In the genomic region with DNA sequence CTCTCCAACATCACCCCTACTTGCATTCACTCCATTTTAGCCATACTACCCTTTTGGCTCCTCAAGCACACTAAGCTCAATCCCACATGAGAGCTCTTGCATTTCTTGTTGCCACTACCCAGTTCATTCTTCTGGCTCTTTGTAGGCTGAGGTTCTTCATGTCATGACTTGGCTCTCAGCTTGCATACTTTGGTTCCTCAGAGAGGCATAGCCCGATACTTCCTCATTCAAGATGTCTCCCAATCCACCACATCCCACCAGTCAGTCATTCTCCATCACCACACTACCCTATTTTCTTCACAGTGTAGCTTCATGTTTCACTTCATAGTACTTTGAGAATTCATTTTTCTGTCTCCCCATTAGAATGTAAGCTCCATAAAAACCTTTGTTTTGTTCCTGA, we compare ENCODE assay signal across 24 cellular contexts.
DNase-seq lines count a peak whose midpoint lies in the region; ATAC-seq and TF ChIP-seq lines count a peak whose summit lies in the region.
"Had no signal": no experiment of that assay in that cellular context is flagged by ENCODE, and none has a peak within 500 bp of the region (broad histone marks: within the 10 kb centered on the region; RNA-seq: fewer than 3 reads in every experiment).

No MANE protein-coding gene starts in this region.

- TF ChIP-seq RAD21 in IMR-90 (IDR thresholded peaks at IDR 0.05; ENCODE audit: low read length) = no peak

- no peak overlapping the region for H2BK20ac ChIP-seq in IMR-90 (ENCODE audit: low read depth, low read length)

- no peaks in the 10 kb centered on the region for H3K9me3 ChIP-seq in IMR-90 (ENCODE audit: control insufficient read depth, insufficient read depth, low read length)
- H3K9me3 ChIP-seq: Caco-2, prostate gland, sigmoid colon, stomach, tibial artery had no signal

- dilution Hi-C loops in IMR-90 (cut with HindIII; ENCODE audit: low sequenced_read_pairs, unreplicated experiment) = no loop called here

- no peaks in the 10 kb centered on the region for H3K9me3 Mint-ChIP-seq in HFFc6
- H3K9me3 Mint-ChIP-seq: activated naive CD4-positive, alpha-beta T cell treated with anti-CD3 and anti-CD28 coated beads, Interleukin-2, amount 50 U/mL, for 24 hours; activated T-helper 17 cell treated with anti-CD3 and anti-CD28 coated beads, Interleukin-2, amount 50 U/mL, for 72 hours had no signal

- peaks cover 0 to 8% of the 10 kb centered on the region in 2 experiments; a peak in 1 of 4 replicates for H3K79me1 ChIP-seq in IMR-90 (ENCODE audit: low read depth in 1 of 2, low read length in 2 of 2)

- no peak overlapping the region for H2AFZ ChIP-seq in IMR-90 (replicated peaks; ENCODE audit: low read length, poor library complexity)

- no peaks in the 10 kb centered on the region for H4K20me1 ChIP-seq in IMR-90 (ENCODE audit: insufficient read depth, low read length)
- H4K20me1 ChIP-seq: BLaER1 had no signal

- no peak for ATAC-seq in IMR-90 (ENCODE audit: low read depth)
- ATAC-seq in GM18520 (IDR thresholded peaks at IDR 0.05; ENCODE audit: unreplicated experiment) = no peak
- ATAC-seq: activated T-helper 17 cell treated with anti-CD3 and anti-CD28 coated beads, Interleukin-2, amount 50 U/mL, for 72 hours had no signal

- DNase-seq in AG08395 (ENCODE audit: low spot score) (peak; percentile 18), IMR-90 (no peak), OCI-M1 (lab: John Stamatoyannopoulos, UW) (peak; percentile 27), fibroblast of peridontal ligament (ENCODE audit: extremely low read depth) (peak; percentile 67), C1 segment of cervical spinal cord (lab: John Stamatoyannopoulos, UW) (no peak), HFFc6 (no peak), head of caudate nucleus (no peak)
- DNase-seq: activated CD4-positive, alpha-beta T cell treated with anti-CD3 and anti-CD28 coated beads, Interleukin-2, amount 50 U/mL, for 4 hours; activated CD4-positive, CD25-positive, alpha-beta regulatory T cell; Caco-2; cortex of kidney; DND-41; mammary epithelial cell; NCI-H1436; NCI-H524; sigmoid colon; stomach; T-helper 9 cell; tibial artery had no signal

- no peaks in the 10 kb centered on the region for H3K9me1 ChIP-seq in IMR-90 (ENCODE audit: insufficient read depth, low read length)

- H3K4ac ChIP-seq in IMR-90 (ENCODE audit: low read depth, low read length) = no peak overlapping the region

- H2BK15ac ChIP-seq in IMR-90 (ENCODE audit: low read depth, low read length) = no peak overlapping the region

- peaks cover 6% of the 10 kb centered on the region for H3K4me1 ChIP-seq in IMR-90 (ENCODE audit: control insufficient read depth, insufficient read depth, low read length)
- H3K4me1 ChIP-seq: prostate gland had no signal

- no peak overlapping the region for H3K9ac ChIP-seq in IMR-90 (ENCODE audit: low read depth, low read length)
- H3K9ac ChIP-seq: BLaER1 had no signal

- H2BK5ac ChIP-seq in IMR-90 (ENCODE audit: low read depth, low read length, poor library complexity, severe bottlenecking) = no peak overlapping the region

- peaks cover 51% of the 10 kb centered on the region for H3K4me1 Mint-ChIP-seq in HFFc6 (ENCODE audit: low read depth)

- no peak overlapping the region for H3K14ac ChIP-seq in IMR-90 (replicated peaks; ENCODE audit: low read depth, low read length)

- intact Hi-C loops in IMR-90 (cut with micrococcal nuclease) = no loop called here
- intact Hi-C loops in head of caudate nucleus (cut with DNase I) = no loop called here

- no CpG with 5 or more reads among the region's 1 CpG for WGBS in IMR-90 (ENCODE audit: extremely low coverage in 2 of 2, insufficient read length in 1 of 2), 2 experiments

- no peak overlapping the region for H3K56ac ChIP-seq in IMR-90 (ENCODE audit: extremely low read depth, insufficient read depth, low read length)

- H2BK120ac ChIP-seq in IMR-90 (ENCODE audit: low read depth, low read length) = 0 out of 2 replicates have a peak overlapping the region, but pooled peaks have one; percentile 22

- H3K18ac ChIP-seq in IMR-90 (ENCODE audit: low read depth, low read length) = no peak overlapping the region

- no peak for TF ChIP-seq CTCF in IMR-90 (conservative IDR thresholded peaks at IDR 0.05; ENCODE audit: low read depth, low read length)
- TF ChIP-seq CTCF in HFFc6 (IDR thresholded peaks at IDR 0.05) = no peak

- in situ Hi-C loops in IMR-90 (cut with MboI; ENCODE audit: low sequenced_read_pairs) = no loop called here

- H3K27me3 Mint-ChIP-seq in HFFc6 (ENCODE audit: insufficient read depth) = peaks cover 7% of the 10 kb centered on the region
- H3K27me3 Mint-ChIP-seq: activated naive CD4-positive, alpha-beta T cell treated with anti-CD3 and anti-CD28 coated beads, Interleukin-2, amount 50 U/mL, for 24 hours had no signal

- no peak overlapping the region for H3K4me3 ChIP-seq in IMR-90 (ENCODE audit: insufficient read depth, low read depth, low read length)
- H3K4me3 ChIP-seq: BLaER1, prostate gland, sigmoid colon, stomach, tibial artery had no signal

- no peak overlapping the region for H2AK5ac ChIP-seq in IMR-90 (ENCODE audit: low read depth, low read length)

- H3K4me3 Mint-ChIP-seq in HFFc6 = no peak overlapping the region
- H3K4me3 Mint-ChIP-seq: activated naive CD4-positive, alpha-beta T cell treated with anti-CD3 and anti-CD28 coated beads, Interleukin-2, amount 50 U/mL, for 24 hours; activated T-helper 17 cell treated with anti-CD3 and anti-CD28 coated beads, Interleukin-2, amount 50 U/mL, for 72 hours had no signal

- H3K23ac ChIP-seq in IMR-90 (ENCODE audit: low read depth, low read length) = no peak overlapping the region

- H4K91ac ChIP-seq in IMR-90 (ENCODE audit: insufficient read depth, low read depth, low read length) = no peak overlapping the region; the same call in 1 of the 2 replicates

- no peak overlapping the region for H3K27ac Mint-ChIP-seq in HFFc6
- H3K27ac Mint-ChIP-seq: activated naive CD4-positive, alpha-beta T cell treated with anti-CD3 and anti-CD28 coated beads, Interleukin-2, amount 50 U/mL, for 24 hours; activated T-helper 17 cell treated with anti-CD3 and anti-CD28 coated beads, Interleukin-2, amount 50 U/mL, for 72 hours had no signal

- no peaks in the 10 kb centered on the region for H3K36me3 ChIP-seq in IMR-90 (ENCODE audit: control insufficient read depth, insufficient read depth, low read length)
- H3K36me3 ChIP-seq: BLaER1, prostate gland, sigmoid colon, stomach, tibial artery had no signal

- no peak overlapping the region for H2AK9ac ChIP-seq in IMR-90 (replicated peaks; ENCODE audit: low read depth, low read length, poor library complexity)

- peaks cover 7% of the 10 kb centered on the region; the same call in 1 of the 2 replicates for H3K36me3 Mint-ChIP-seq in HFFc6 (ENCODE audit: low read depth)
- H3K36me3 Mint-ChIP-seq: activated naive CD4-positive, alpha-beta T cell treated with anti-CD3 and anti-CD28 coated beads, Interleukin-2, amount 50 U/mL, for 24 hours had no signal

- POLR2A ChIA-PET in IMR-90 (lab: Charles Lee; ENCODE audit: unreplicated experiment) = no interaction called here

- no peak overlapping the region for H4K8ac ChIP-seq in IMR-90 (ENCODE audit: low read depth in 2 of 2, low read length in 2 of 2)

- no peak for TF ChIP-seq POLR2A in IMR-90 (IDR thresholded peaks at IDR 0.05; ENCODE audit: low read depth, low read length)

- H3K27me3 ChIP-seq in IMR-90 (ENCODE audit: control insufficient read depth, insufficient read depth, low read length) = no peaks in the 10 kb centered on the region
- H3K27me3 ChIP-seq: BLaER1, sigmoid colon, stomach, tibial artery had no signal

- H3K27ac ChIP-seq in IMR-90 (ENCODE audit: insufficient read depth, low read length) = no peak overlapping the region
- H3K27ac ChIP-seq: BLaER1, prostate gland, sigmoid colon, stomach, tibial artery had no signal

- CTCF ChIA-PET in IMR-90 (lab: Yijun Ruan, JAX) = interaction anchor here (0.5 to 1.0 kb wide), 4 partner anchors 12 to 1740 kb away, joined by 3 to 7 read pairs (median 3); no protein-coding TSS in a partner anchor

- BruUV-seq in IMR-90 (replicated peaks; lab: Mats Ljungman, UMichigan) = no TSS peak

- H3K4me2 ChIP-seq in IMR-90 (ENCODE audit: low read depth, low read length) = no peak overlapping the region
- H3K4me2 ChIP-seq: BLaER1 had no signal

- H4K5ac ChIP-seq in IMR-90 (ENCODE audit: low read depth, low read length) = no peak overlapping the region

TF ChIP-seq in IMR-90, 13 proteins besides CTCF, POLR2A, EP300 and RAD21:
- TF ChIP-seq MAFK (IDR thresholded peaks at IDR 0.05; ENCODE audit: low read depth, low read length) (no peak), RCOR1 (IDR thresholded peaks at IDR 0.05; ENCODE audit: insufficient replicate concordance, low read length) (no peak), SMC3 (IDR thresholded peaks at IDR 0.05; ENCODE audit: low read depth, low read length) (no peak), MAZ (IDR thresholded peaks at IDR 0.05; ENCODE audit: borderline replicate concordance, low read depth, low read length) (no peak), CEBPB (IDR thresholded peaks at IDR 0.05; ENCODE audit: low read depth, low read length) (no peak), CHD1 (IDR thresholded peaks at IDR 0.05; ENCODE audit: low read depth, low read length) (no peak), BHLHE40 (IDR thresholded peaks at IDR 0.05; ENCODE audit: low read depth, low read length) (no peak), MXI1 (IDR thresholded peaks at IDR 0.05; ENCODE audit: borderline replicate concordance, low read depth, low read length) (no peak), FOS (IDR thresholded peaks at IDR 0.05; ENCODE audit: low read depth, low read length) (no peak), NFE2L2 (IDR thresholded peaks at IDR 0.05; ENCODE audit: low read depth, low read length) (no peak), RFX5 (IDR thresholded peaks at IDR 0.05; ENCODE audit: low read depth, low read length) (no peak)
- TF ChIP-seq, protein P1, sequence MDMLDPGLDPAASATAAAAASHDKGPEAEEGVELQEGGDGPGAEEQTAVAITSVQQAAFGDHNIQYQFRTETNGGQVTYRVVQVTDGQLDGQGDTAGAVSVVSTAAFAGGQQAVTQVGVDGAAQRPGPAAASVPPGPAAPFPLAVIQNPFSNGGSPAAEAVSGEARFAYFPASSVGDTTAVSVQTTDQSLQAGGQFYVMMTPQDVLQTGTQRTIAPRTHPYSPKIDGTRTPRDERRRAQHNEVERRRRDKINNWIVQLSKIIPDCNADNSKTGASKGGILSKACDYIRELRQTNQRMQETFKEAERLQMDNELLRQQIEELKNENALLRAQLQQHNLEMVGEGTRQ (IDR thresholded peaks at IDR 0.05; ENCODE audit: low read depth, low read length) = no peak
- TF ChIP-seq, protein P2, sequence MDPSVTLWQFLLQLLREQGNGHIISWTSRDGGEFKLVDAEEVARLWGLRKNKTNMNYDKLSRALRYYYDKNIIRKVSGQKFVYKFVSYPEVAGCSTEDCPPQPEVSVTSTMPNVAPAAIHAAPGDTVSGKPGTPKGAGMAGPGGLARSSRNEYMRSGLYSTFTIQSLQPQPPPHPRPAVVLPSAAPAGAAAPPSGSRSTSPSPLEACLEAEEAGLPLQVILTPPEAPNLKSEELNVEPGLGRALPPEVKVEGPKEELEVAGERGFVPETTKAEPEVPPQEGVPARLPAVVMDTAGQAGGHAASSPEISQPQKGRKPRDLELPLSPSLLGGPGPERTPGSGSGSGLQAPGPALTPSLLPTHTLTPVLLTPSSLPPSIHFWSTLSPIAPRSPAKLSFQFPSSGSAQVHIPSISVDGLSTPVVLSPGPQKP (IDR thresholded peaks at IDR 0.05; ENCODE audit: borderline replicate concordance, low read depth, low read length) = no peak

Comparison
In these comparisons a context has a peak if more than half of its experiments do, and no peak if none do; other contexts are left out.
1. DNase-seq: peak in AG08395 (single experiment), OCI-M1 (single experiment) and fibroblast of peridontal ligament (single experiment); none in IMR-90 (single experiment), C1 segment of cervical spinal cord (0 of 14), HFFc6 (single experiment) and head of caudate nucleus (0 of 42).